22 cellular contexts compared by ENCODE assay signal in genomic region chrX:153216926-153217325, GRCh38. TPM values are rescaled to one million over a fixed set of nuclear protein-coding genes. Genes with fewer than 3 reads are reported as not detected.
DNase-seq lines count a peak whose midpoint lies in the region; ATAC-seq, FAIRE-seq and TF ChIP-seq lines count a peak whose summit lies in the region.
"Had no signal": no experiment of that assay in that cellular context is flagged by ENCODE, and none has a peak within 500 bp of the region (broad histone marks: within the 10 kb centered on the region; RNA-seq: fewer than 3 reads in every experiment).

No MANE protein-coding gene starts in this region.

- H3K4me2 ChIP-seq in GM12878 (ENCODE audit: control insufficient read depth, insufficient read depth) (no peak overlapping the region), Karpas-422 (ENCODE audit: low read depth, low read length, poor library complexity, severe bottlenecking) (no peak overlapping the region)
- H3K4me2 ChIP-seq: A549; BLaER1 treated with 17β-estradiol and CSF1 and Interleukin-3, amounts not matched to agents 10 nM and 100 nM; GM23338 had no signal

- DNase-seq in GM12892 (ENCODE audit: insufficient read length) = no peak
- DNase-seq in GM12878 (ENCODE audit: low read depth, low spot score) = no peak
- no peak for DNase-seq in Karpas-422
- no peak for DNase-seq in OCI-M2 (lab: John Stamatoyannopoulos, UW; ENCODE audit: unreplicated experiment)
- DNase-seq: 8988T; ACHN; AML-193; BE2C; CD4-positive, alpha-beta T cell; CD8-positive, alpha-beta memory T cell; DMS 273 treated with DMSO at 0.1 percent for 48 hours; DMS79; GF-D8; H9 had no signal

- no TSS peak for BruUV-seq in GM12878 (replicated peaks; lab: Mats Ljungman, UMichigan)

- no peaks in the 10 kb centered on the region for H3K9me2 ChIP-seq in Karpas-422 (replicated peaks; ENCODE audit: insufficient read depth, low read length)

- H3K27ac ChIP-seq in HEK293 (ENCODE audit: extremely low read depth, low read depth, low read length) (no peak overlapping the region), GM12878 (ENCODE audit: control insufficient read depth, insufficient read depth) (no peak overlapping the region), Karpas-422 (ENCODE audit: low read length) (no peak overlapping the region)
- H3K27ac ChIP-seq: A549; BLaER1 treated with 17β-estradiol and CSF1 and Interleukin-3, amounts not matched to agents 10 nM and 100 nM had no signal

- H3K9me3 ChIP-seq in HEK293 (ENCODE audit: control insufficient read depth, insufficient read depth, low read depth, low read length) = no peaks in the 10 kb centered on the region
- no peaks in the 10 kb centered on the region; the same call in 2 of the 3 replicates for H3K9me3 ChIP-seq in GM12878 (replicated peaks; ENCODE audit: control insufficient read depth, insufficient read depth, low read length)
- no peaks in the 10 kb centered on the region for H3K9me3 ChIP-seq in Karpas-422 (ENCODE audit: low read length)
- H3K9me3 ChIP-seq: A549, BE2C had no signal

- no peaks in the 10 kb centered on the region for H3K36me3 ChIP-seq in HEK293 (ENCODE audit: control insufficient read depth in 2 of 2, insufficient read depth in 1 of 2, low read length in 2 of 2)
- no peaks in the 10 kb centered on the region for H3K36me3 ChIP-seq in GM12878 (ENCODE audit: control insufficient read depth in 2 of 2, insufficient read depth in 2 of 2, low read length in 1 of 2)
- H3K36me3 ChIP-seq in Karpas-422 (ENCODE audit: insufficient read depth, low read length) = no peaks in the 10 kb centered on the region
- H3K36me3 ChIP-seq: BE2C; BLaER1 treated with 17β-estradiol and CSF1 and Interleukin-3, amounts not matched to agents 10 nM and 100 nM had no signal

- H3K9ac ChIP-seq in GM12878 (ENCODE audit: control insufficient read depth, insufficient read depth, low read length) = no peak overlapping the region
- H3K9ac ChIP-seq in Karpas-422 (ENCODE audit: low read length) = no peak overlapping the region
- H3K9ac ChIP-seq: BLaER1 treated with 17β-estradiol and CSF1 and Interleukin-3, amounts not matched to agents 10 nM and 100 nM had no signal

- POLR2A ChIA-PET in HEK293 (lab: Yijun Ruan, JAX) (no interaction called here), GM12878 (lab: Charles Lee) (no interaction called here)

- intact Hi-C loops in GM12878 (cut with micrococcal nuclease; ENCODE audit: unreplicated experiment) = no loop called here

- H3K79me2 ChIP-seq in GM12878 (ENCODE audit: control insufficient read depth, insufficient read depth, low read length) (no peaks in the 10 kb centered on the region), Karpas-422 (ENCODE audit: low read length) (no peaks in the 10 kb centered on the region)

- TF ChIP-seq POLR2A in GM12892 (IDR thresholded peaks at IDR 0.05; ENCODE audit: low read depth, low read length) (no peak), GM12878 (IDR thresholded peaks at IDR 0.05; ENCODE audit: low read depth, low read length) (no peak)

- FAIRE-seq in GM12892 (lab: Jason Lieb, UNC) (peak; percentile 27), GM12878 (lab: Jason Lieb, UNC) (peak; percentile 87)
- FAIRE-seq: D721Med had no signal

- WGBS in GM12878 (ENCODE audit: insufficient coverage, insufficient replicate concordance, low lambda C conversion rate, missing lambda C conversion rate) = 80% methylated on average over 1 of the region's 1 CpG

- TF ChIP-seq EP300 in GM12878 (IDR thresholded peaks at IDR 0.05; ENCODE audit: borderline replicate concordance in 1 of 2, control insufficient read depth in 1 of 2, low read depth in 2 of 2, low read length in 2 of 2) = no peak

- H3K4me1 ChIP-seq in HEK293 (ENCODE audit: control insufficient read depth, insufficient read depth, low read length) (no peaks in the 10 kb centered on the region), GM12878 (ENCODE audit: control insufficient read depth, insufficient read depth, low read length) (0 out of 2 replicates have a peak, but pooled peaks cover 3% of the 10 kb centered on the region), Karpas-422 (ENCODE audit: low read length) (peaks cover 19% of the 10 kb centered on the region)
- H3K4me1 ChIP-seq: A549, BE2C had no signal

- TF ChIP-seq CTCF in HEK293 (tag by site-specific recombination; IDR thresholded peaks at IDR 0.05) = no peak
- TF ChIP-seq CTCF in GM12878 (IDR thresholded peaks at IDR 0.05 in 2 of 3, conservative IDR thresholded peaks at IDR 0.05 in 1 of 3; ENCODE audit: control insufficient read depth in 2 of 3, extremely low read depth in 1 of 3, insufficient read depth in 1 of 3, low read depth in 3 of 3, low read length in 3 of 3) = no peak

- in situ Hi-C loops in GM12878 (cut with MboI) = loop anchor here (10.0 kb wide), 1 partner anchor 122 kb away; no protein-coding TSS in a partner anchor

- RAD21 ChIA-PET in GM12878 (lab: Charles Lee; ENCODE audit: unreplicated experiment) = no interaction called here

- no peak for TF ChIP-seq RAD21 in GM12878 (IDR thresholded peaks at IDR 0.05; ENCODE audit: insufficient read depth, low read depth, low read length)

- no peaks in the 10 kb centered on the region for H3K27me3 ChIP-seq in GM12878 (replicated peaks in 1 of 2; ENCODE audit: control insufficient read depth in 2 of 2, insufficient read depth in 2 of 2, low read length in 1 of 2)
- H3K27me3 ChIP-seq in Karpas-422 (ENCODE audit: low read length) = no peaks in the 10 kb centered on the region
- H3K27me3 ChIP-seq: BE2C had no signal

- CTCF ChIA-PET in HEK293 (lab: Yijun Ruan, JAX) = no interaction called here
- CTCF ChIA-PET in GM12878 (lab: Yijun Ruan, JAX) = no interaction called here

- H4K20me1 ChIP-seq in GM12878 (ENCODE audit: control insufficient read depth, insufficient read depth) (no peaks in the 10 kb centered on the region), Karpas-422 (ENCODE audit: insufficient read depth, low read depth, low read length) (no peaks in the 10 kb centered on the region)

- SMC1A ChIA-PET in GM12878 (lab: Charles Lee; ENCODE audit: uncharacterized antibody, unreplicated experiment) = no interaction called here

- no peak for ATAC-seq in GM12878
- ATAC-seq in HG03045 (IDR thresholded peaks at IDR 0.05; ENCODE audit: unreplicated experiment) = no peak
- ATAC-seq: A549, GM23338 had no signal

- no peak overlapping the region for H3K4me3 ChIP-seq in HEK293 (ENCODE audit: low read depth, low read length)
- no peak overlapping the region for H3K4me3 ChIP-seq in GM12878
- no peak overlapping the region for H3K4me3 ChIP-seq in Karpas-422 (ENCODE audit: low read length)
- H3K4me3 ChIP-seq: A549; BLaER1 treated with 17β-estradiol and CSF1 and Interleukin-3, amounts not matched to agents 10 nM and 100 nM; GM23338 had no signal

- H2AFZ ChIP-seq in GM12878 (ENCODE audit: control insufficient read depth, low read depth, low read length) (no peak overlapping the region), Karpas-422 (ENCODE audit: low read length) (no peak overlapping the region)
- H2AFZ ChIP-seq: GM23338 had no signal

TF ChIP-seq in HEK293, 187 proteins besides CTCF, POLR2A, EP300 and RAD21 (continues in another document):
- no peak for TF ChIP-seq ZNF266 (tag by site-specific recombination; IDR thresholded peaks at IDR 0.05; ENCODE audit: low read depth)
- no peak for TF ChIP-seq ZNF202 (tag by site-specific recombination; IDR thresholded peaks at IDR 0.05; ENCODE audit: borderline replicate concordance)
- TF ChIP-seq ZSCAN4 (tag by site-specific recombination; IDR thresholded peaks at IDR 0.05) = 0 out of 2 replicates have a peak, but pooled peaks have one; percentile 9

TF ChIP-seq in GM12878, 131 proteins besides CTCF, POLR2A, EP300 and RAD21:
- peak; percentile 97 for TF ChIP-seq BCL3 (IDR thresholded peaks at IDR 0.05; ENCODE audit: borderline replicate concordance, insufficient read depth, low read depth, low read length, poor library complexity, severe bottlenecking)
- TF ChIP-seq MLLT1 (IDR thresholded peaks at IDR 0.05) = no peak

RNA-seq across cellular contexts. Expression of gene MAGEA1, which starts 37.8 kb away (rescaled TPM):
- not detected for polyA plus RNA-seq in GM12892 (2012; ENCODE audit: missing spikeins)
- not detected in 2 replicates for total RNA-seq in GM12878 (2013; cell fraction: nucleolus; rRNA removed)
- total RNA-seq in GM12878 (2014; rRNA removed) (not detected in 2 replicates), GM12878 (2014; rRNA removed; fragmentation: Illumina TruSeq; extraction: Trizol) (not detected in 2 replicates), GM12878 (2021) (not detected in 2 replicates)
- not detected for polyA plus RNA-seq in GM12878 (2011; ENCODE audit: low read depth)
- polyA plus RNA-seq in GM12878 (2011; rRNA removed) (0.31 and 0.37 TPM in 2 replicates), GM12878 (2014; fragmentation: Illumina TruSeq; extraction: Trizol) (not detected in 2 replicates), GM12878 (2014; fragmentation: Nextera tagmentation; extraction: Ambion mirVana) (not detected), GM12878 (2014; rRNA removed) (not detected in 2 replicates), GM12878 (2016; fragmentation: Nextera tagmentation; extraction: Ambion mirVana) (not detected)
- 0.31 and 0.35 TPM in 2 replicates for polyA plus RNA-seq in GM12878 (2011; cell fraction: cytosol; rRNA removed)
- polyA plus RNA-seq in GM12878 (2011; cell fraction: nucleus; rRNA removed) = 0.10 and 0.22 TPM in 2 replicates
- not detected in 2 replicates for polyA plus RNA-seq in GM12878 (2012)
- polyA minus RNA-seq in GM12878 (2011; rRNA and poly(A)+ RNA removed) = 0.29 and 0.31 TPM in 2 replicates
- not detected in 2 replicates for polyA minus RNA-seq in GM12878 (2011; cell fraction: cytosol; rRNA and poly(A)+ RNA removed)
- polyA minus RNA-seq in GM12878 (2011; cell fraction: nucleus; rRNA and poly(A)+ RNA removed) = not detected in 2 replicates
- total RNA-seq in Karpas-422 (2014; rRNA removed; shearing (Covaris generic); ENCODE audit: low replicate concordance) = 31.6 and 46.4 TPM in 2 replicates
- total RNA-seq: CD4-positive, alpha-beta T cell; CD8-positive, alpha-beta memory T cell; G401; GM23338; H9 had no signal
- polyA plus RNA-seq: CD14-positive monocyte; CD8-positive, alpha-beta memory T cell; GM23338 had no signal

Comparison
In these comparisons a context has a peak if more than half of its experiments do, and no peak if none do; other contexts are left out.
1. RNA of gene MAGEA1, which starts 37.8 kb away (total RNA-seq): 31.6 to 46.4 TPM in Karpas-422; not detected in GM12878; every median in the first group is over 10 times any median in the second.